In genomic region chr14:63713765-63714164, GRCh38 we compare ENCODE assay signal across 10 cellular contexts. TPM values are rescaled to one million over a fixed set of nuclear protein-coding genes. Genes with fewer than 3 reads are reported as not detected.
DNase-seq lines count a peak whose midpoint lies in the region; ATAC-seq and TF ChIP-seq lines count a peak whose summit lies in the region.
"Had no signal": no experiment of that assay in that cellular context is flagged by ENCODE, and none has a peak within 500 bp of the region (broad histone marks: within the 10 kb centered on the region; RNA-seq: fewer than 3 reads in every experiment).

No MANE protein-coding gene starts in this region.

- CTCF ChIA-PET in PC-9 (lab: Charles Lee), result no interaction called here
- CTCF ChIA-PET in activated CD8-positive, alpha-beta T cell treated with anti-CD3 and anti-CD28 coated beads for 36 hours (lab: Charles Lee), result no interaction called here

- POLR2A ChIA-PET in PC-9 (lab: Charles Lee; ENCODE audit: unreplicated experiment), result no interaction called here
- POLR2A ChIA-PET in activated CD8-positive, alpha-beta T cell treated with anti-CD3 and anti-CD28 coated beads for 36 hours (lab: Charles Lee), result no interaction called here

- in situ Hi-C loops in transverse colon (cut with MboI; ENCODE audit: low pct_ligation_motif_present in 1 of 4, low pct_unique_long_range_greater_than_20kb in 1 of 4, low sequenced_read_pairs in 3 of 4), result no loop called here

- peaks cover 33% of the 10 kb centered on the region for H3K36me3 Mint-ChIP-seq in activated CD8-positive, alpha-beta T cell treated with anti-CD3 and anti-CD28 coated beads for 36 hours (ENCODE audit: low read depth)

- H3K36me3 ChIP-seq in PC-9 (ENCODE audit: low read depth) (peaks cover 20% of the 10 kb centered on the region), stomach (peaks cover 0 to 27% (median 11%) of the 10 kb centered on the region in 4 donors), transverse colon (peaks cover 0 to 11% (median 0%) of the 10 kb centered on the region in 4 donors)

- H3K27ac Mint-ChIP-seq in activated CD8-positive, alpha-beta T cell treated with anti-CD3 and anti-CD28 coated beads for 36 hours, result no peak overlapping the region

- no peaks in the 10 kb centered on the region for H3K27me3 ChIP-seq in PC-9 (ENCODE audit: insufficient read depth, low read depth)
- H3K27me3 ChIP-seq in stomach, result no peaks in the 10 kb centered on the region
- H3K27me3 ChIP-seq in transverse colon, result no peaks in the 10 kb centered on the region
- H3K27me3 ChIP-seq: sigmoid colon had no signal

- no peak for ATAC-seq in GM18870 (IDR thresholded peaks at IDR 0.05; ENCODE audit: unreplicated experiment)
- no peak for ATAC-seq in activated CD8-positive, alpha-beta T cell treated with anti-CD3 and anti-CD28 coated beads for 36 hours

- no peak overlapping the region for H2AFZ ChIP-seq in PC-9

- TF ChIP-seq EP300 in stomach (IDR thresholded peaks at IDR 0.05) (no peak), transverse colon (IDR thresholded peaks at IDR 0.05; ENCODE audit: low read depth) (no peak)

- no TSS peak for BruUV-seq in PC-9 (replicated peaks; lab: Mats Ljungman, UMichigan)

- no peak overlapping the region for H3K4me3 ChIP-seq in PC-9
- H3K4me3 ChIP-seq in retinal pigment epithelial cell (ENCODE audit: low read length), result no peak overlapping the region
- H3K4me3 ChIP-seq in stomach, result no peak overlapping the region
- H3K4me3 ChIP-seq in transverse colon, result no peak overlapping the region
- H3K4me3 ChIP-seq: sigmoid colon had no signal

- no peak for TF ChIP-seq POLR2A in erythroblast (IDR thresholded peaks at IDR 0.05; ENCODE audit: low read length)
- no peak for TF ChIP-seq POLR2A in stomach (IDR thresholded peaks at IDR 0.05)
- no peak for TF ChIP-seq POLR2A in transverse colon (IDR thresholded peaks at IDR 0.05)

- peaks cover 24% of the 10 kb centered on the region for H3K9me3 ChIP-seq in PC-9 (ENCODE audit: insufficient read depth, low read depth)
- peaks cover 12 to 26% (median 19%) of the 10 kb centered on the region in 4 donors for H3K9me3 ChIP-seq in stomach
- peaks cover 20 to 21% of the 10 kb centered on the region in 2 donors for H3K9me3 ChIP-seq in transverse colon

- peaks cover 11% of the 10 kb centered on the region for H3F3A ChIP-seq in PC-9 (ENCODE audit: insufficient read depth, low read depth)

- intact Hi-C loops in PC-9 (cut with micrococcal nuclease; ENCODE audit: unreplicated experiment), result no loop called here
- intact Hi-C loops in stomach (cut with DNase I; ENCODE audit: low total_unique reads), result no loop called here
- intact Hi-C loops in activated CD8-positive, alpha-beta T cell treated with anti-CD3 and anti-CD28 coated beads for 36 hours (cut with micrococcal nuclease), result no loop called here
- intact Hi-C loops in transverse colon (cut with DNase I; ENCODE audit: low total_unique reads), result no loop called here

- H3K4me1 Mint-ChIP-seq in activated CD8-positive, alpha-beta T cell treated with anti-CD3 and anti-CD28 coated beads for 36 hours (ENCODE audit: low read depth), result peaks cover 36% of the 10 kb centered on the region

- no peaks in the 10 kb centered on the region for H3K9me2 ChIP-seq in PC-9 (ENCODE audit: insufficient read depth)

- H3K4me1 ChIP-seq in PC-9 (replicated peaks; ENCODE audit: insufficient read depth) (peaks cover 12% of the 10 kb centered on the region; the same call in 1 of the 2 replicates), stomach (peaks cover 0 to 15% (median 6%) of the 10 kb centered on the region in 4 donors), transverse colon (peaks cover 0 to 17% (median 2%) of the 10 kb centered on the region in 4 donors)

- peaks cover 68% of the 10 kb centered on the region for H3K79me2 ChIP-seq in PC-9 (ENCODE audit: low read depth)

- no peak overlapping the region for H3K27ac ChIP-seq in PC-9
- H3K27ac ChIP-seq in stomach, result no peak overlapping the region
- H3K27ac ChIP-seq in transverse colon, result no peak overlapping the region
- H3K27ac ChIP-seq: sigmoid colon had no signal

- H3K9me3 Mint-ChIP-seq in activated CD8-positive, alpha-beta T cell treated with anti-CD3 and anti-CD28 coated beads for 36 hours, result peaks cover 13% of the 10 kb centered on the region

- H3K27me3 Mint-ChIP-seq in activated CD8-positive, alpha-beta T cell treated with anti-CD3 and anti-CD28 coated beads for 36 hours, result no peaks in the 10 kb centered on the region

- no peaks in the 10 kb centered on the region for H4K20me1 ChIP-seq in PC-9 (ENCODE audit: insufficient read depth)

- DNase-seq in GM04504 (ENCODE audit: low read depth) (peak; percentile 48), PC-9 (peak; percentile 8 to 84), erythroblast (lab: John Stamatoyannopoulos, UW) (peak; percentile 85 to 86), retinal pigment epithelial cell (ENCODE audit: low read depth) (peak; percentile 68), stomach (no peak), transverse colon (no peak)
- DNase-seq in activated CD8-positive, alpha-beta T cell treated with anti-CD3 and anti-CD28 coated beads for 36 hours, result no peak
- DNase-seq: anterior cingulate cortex, sigmoid colon had no signal

- H3K4me3 Mint-ChIP-seq in activated CD8-positive, alpha-beta T cell treated with anti-CD3 and anti-CD28 coated beads for 36 hours, result no peak overlapping the region

- TF ChIP-seq CTCF in PC-9 (conservative IDR thresholded peaks at IDR 0.05) (no peak), retinal pigment epithelial cell (conservative IDR thresholded peaks at IDR 0.05; ENCODE audit: low read depth, low read length) (no peak), stomach (IDR thresholded peaks at IDR 0.05) (no peak), transverse colon (IDR thresholded peaks at IDR 0.05) (no peak)
- no peak for TF ChIP-seq CTCF in activated CD8-positive, alpha-beta T cell treated with anti-CD3 and anti-CD28 coated beads for 36 hours (IDR thresholded peaks at IDR 0.05)

- no peak overlapping the region for H3K4me2 ChIP-seq in PC-9

RNA-seq across cellular contexts. Expression of gene SGPP1, which starts 14.1 kb away (rescaled TPM):
- total RNA-seq in PC-9 (2021), result 20.6 and 26.7 TPM in 2 replicates
- total RNA-seq in stomach, result 10 to 100 TPM; 13.2 to 37.7 (median 23.5) TPM
- 1 to 10 TPM; 2.7 to 5.6 (median 3.2) TPM for polyA plus RNA-seq in stomach
- total RNA-seq in activated CD8-positive, alpha-beta T cell treated with anti-CD3 and anti-CD28 coated beads for 36 hours, result 10 to 100 TPM; 10.5 to 10.9 TPM
- total RNA-seq in transverse colon, result 10 to 100 TPM in 3 of 4 donors, 1 to 10 TPM in 1; 7.6 to 23.9 (median 20.1) TPM

Comparison
In these comparisons a context has a peak if more than half of its experiments do, and no peak if none do; other contexts are left out.
1. DNase-seq: peak in GM04504 (single experiment), PC-9 (2 of 2), erythroblast (2 of 2) and retinal pigment epithelial cell (single experiment); none in stomach (single experiment), activated CD8-positive, alpha-beta T cell treated with anti-CD3 and anti-CD28 coated beads for 36 hours (single experiment) and transverse colon (single experiment).